In genomic region chr7:28062197-28062988, GRCh38 we compare ENCODE assay signal across 7 cellular contexts.
DNase-seq lines count a peak whose midpoint lies in the region; ATAC-seq and TF ChIP-seq lines count a peak whose summit lies in the region.

No MANE protein-coding gene starts in this region.

- H3K36me3 Mint-ChIP-seq in endodermal cell (ENCODE audit: low read depth): peaks cover 2% of the 10 kb centered on the region

- no peak overlapping the region for H3K9ac ChIP-seq in endodermal cell (ENCODE audit: extremely low read depth, low read length, poor library complexity, severe bottlenecking)

- H3K4me3 ChIP-seq in GM12864 (ENCODE audit: low read depth, low read length) (no peak overlapping the region), endodermal cell (ENCODE audit: low read length) (no peak overlapping the region), thoracic aorta (no peak overlapping the region)

- ATAC-seq in HG03175 (IDR thresholded peaks at IDR 0.05; ENCODE audit: unreplicated experiment): peak; percentile 75
- no peak for ATAC-seq in thoracic aorta (ENCODE audit: insufficient number of reproducible peaks, low FRiP score, low read depth)

- peaks cover 34% of the 10 kb centered on the region for H3K4me1 Mint-ChIP-seq in endodermal cell

- no peak overlapping the region for H3K4me3 Mint-ChIP-seq in endodermal cell

- no peaks in the 10 kb centered on the region for H3K27me3 ChIP-seq in endodermal cell (ENCODE audit: control insufficient read depth, insufficient read depth, low read length, poor library complexity, severe bottlenecking)
- no peaks in the 10 kb centered on the region for H3K27me3 ChIP-seq in thoracic aorta (replicated peaks; ENCODE audit: insufficient read depth)

- H3K27me3 Mint-ChIP-seq in endodermal cell (ENCODE audit: insufficient read depth): no peaks in the 10 kb centered on the region

- H3K9me3 Mint-ChIP-seq in endodermal cell: no peaks in the 10 kb centered on the region

- peak overlapping the region; percentile 81 for H3K27ac Mint-ChIP-seq in endodermal cell

- H3K4me1 ChIP-seq in endodermal cell (ENCODE audit: control insufficient read depth, insufficient read depth, low read length) (no peaks in the 10 kb centered on the region), thoracic aorta (ENCODE audit: control insufficient read depth in 1 of 2, low read depth in 2 of 2) (no peaks in the 10 kb centered on the region)

- H3K27ac ChIP-seq in endodermal cell (ENCODE audit: low read depth, low read length) (no peak overlapping the region), thoracic aorta (no peak overlapping the region)

- TF ChIP-seq CTCF in GM12864 (IDR thresholded peaks at IDR 0.05; ENCODE audit: low read depth, low read length, missing control alignments) (peak; percentile 80), endodermal cell (conservative IDR thresholded peaks at IDR 0.05) (peak; percentile 86), thoracic aorta (IDR thresholded peaks at IDR 0.05) (peak; percentile 34)

- DNase-seq in GM12864 (ENCODE audit: low read depth) (no peak), NCI-H446 (lab: John Stamatoyannopoulos, UW) (peak; percentile 30 to 68), endodermal cell (peak; percentile 94), mucosa of gallbladder (ENCODE audit: low spot score) (peak; percentile 75), thoracic aorta (ENCODE audit: low spot score) (no peak)
- peak; percentile 54 for DNase-seq in activated CD4-positive, CD25-positive, alpha-beta regulatory T cell treated with anti-CD3 and anti-CD28 coated beads, Interleukin-2, amount 50 U/mL, for 72 hours

- no peaks in the 10 kb centered on the region for H3K9me3 ChIP-seq in endodermal cell (ENCODE audit: control insufficient read depth, low read length)
- H3K9me3 ChIP-seq in thoracic aorta: no peaks in the 10 kb centered on the region

- H3K36me3 ChIP-seq in endodermal cell (ENCODE audit: control insufficient read depth, insufficient read depth, low read length): no peaks in the 10 kb centered on the region
- H3K36me3 ChIP-seq in thoracic aorta: no peaks in the 10 kb centered on the region

- 54 to 55% methylated on average over 9 to 12 of the region's 12 CpGs for WGBS in endodermal cell (ENCODE audit: insufficient coverage in 1 of 2, insufficient read length in 1 of 2), 2 experiments

Comparison
In these comparisons a context has a peak if more than half of its experiments do, and no peak if none do; other contexts are left out.
1. DNase-seq: peak in NCI-H446 (2 of 2), activated CD4-positive, CD25-positive, alpha-beta regulatory T cell treated with anti-CD3 and anti-CD28 coated beads, Interleukin-2, amount 50 U/mL, for 72 hours (single experiment), endodermal cell (single experiment) and mucosa of gallbladder (single experiment); none in GM12864 (single experiment) and thoracic aorta (single experiment).
2. CTCF ChIP-seq: peak in every context shown above with its lines; median percentile 86 in endodermal cell; 80 in GM12864; 34 in thoracic aorta.